1 cellular context compared by ENCODE assay signal in the genomic region with DNA sequence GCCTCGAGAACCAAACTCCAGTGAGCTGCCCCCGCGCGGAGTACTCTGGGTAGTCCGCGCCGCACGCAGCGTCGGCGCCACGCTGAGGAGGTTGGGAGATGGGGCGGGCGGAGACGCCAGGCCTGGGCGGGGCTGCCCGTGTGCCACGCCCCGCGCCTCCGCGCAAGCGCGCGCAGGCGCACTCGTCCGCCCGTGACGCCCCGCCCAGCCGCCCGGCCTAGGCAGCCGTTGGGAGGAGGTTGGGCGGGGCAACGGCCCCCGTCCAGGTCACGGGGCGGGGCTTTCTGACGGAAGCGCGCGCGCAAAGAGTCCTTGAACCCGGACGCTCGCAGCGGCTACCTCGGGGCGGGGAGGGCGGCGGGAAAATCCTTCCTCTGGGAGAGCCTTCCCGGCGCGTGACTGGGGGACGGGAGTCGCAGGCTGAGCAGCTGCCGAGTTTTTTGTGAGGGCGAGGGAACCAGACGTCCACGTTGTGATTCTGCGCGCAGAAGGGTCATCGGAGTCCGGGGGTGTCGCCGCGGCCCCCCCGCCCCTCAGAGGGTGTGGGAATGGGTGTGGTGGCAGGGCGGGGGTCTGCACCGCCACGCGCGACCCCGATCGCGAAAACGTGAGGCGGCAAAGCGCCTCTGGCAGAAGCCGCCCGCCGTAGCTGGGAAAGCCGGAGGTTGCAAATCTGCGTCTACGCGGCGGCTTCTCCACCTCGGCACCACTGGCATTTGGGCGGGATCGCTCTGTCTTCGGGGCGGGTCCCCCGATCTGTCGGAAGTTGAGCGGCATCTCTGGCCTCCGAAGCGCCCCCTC.
TF ChIP-seq lines count a peak whose summit lies in the region.

A gene with protein sequence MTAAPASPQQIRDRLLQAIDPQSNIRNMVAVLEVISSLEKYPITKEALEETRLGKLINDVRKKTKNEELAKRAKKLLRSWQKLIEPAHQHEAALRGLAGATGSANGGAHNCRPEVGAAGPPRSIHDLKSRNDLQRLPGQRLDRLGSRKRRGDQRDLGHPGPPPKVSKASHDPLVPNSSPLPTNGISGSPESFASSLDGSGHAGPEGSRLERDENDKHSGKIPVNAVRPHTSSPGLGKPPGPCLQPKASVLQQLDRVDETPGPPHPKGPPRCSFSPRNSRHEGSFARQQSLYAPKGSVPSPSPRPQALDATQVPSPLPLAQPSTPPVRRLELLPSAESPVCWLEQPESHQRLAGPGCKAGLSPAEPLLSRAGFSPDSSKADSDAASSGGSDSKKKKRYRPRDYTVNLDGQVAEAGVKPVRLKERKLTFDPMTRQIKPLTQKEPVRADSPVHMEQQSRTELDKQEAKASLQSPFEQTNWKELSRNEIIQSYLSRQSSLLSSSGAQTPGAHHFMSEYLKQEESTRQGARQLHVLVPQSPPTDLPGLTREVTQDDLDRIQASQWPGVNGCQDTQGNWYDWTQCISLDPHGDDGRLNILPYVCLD (minus strand): TSS at position 22 of the 801 bp plus-strand sequence. CDS start 261 bp downstream, outside the sequence.

TF ChIP-seq in K562, 482 proteins besides CTCF, POLR2A, EP300 and RAD21 (continued from another document and continues in another):
- TF ChIP-seq, protein P1, sequence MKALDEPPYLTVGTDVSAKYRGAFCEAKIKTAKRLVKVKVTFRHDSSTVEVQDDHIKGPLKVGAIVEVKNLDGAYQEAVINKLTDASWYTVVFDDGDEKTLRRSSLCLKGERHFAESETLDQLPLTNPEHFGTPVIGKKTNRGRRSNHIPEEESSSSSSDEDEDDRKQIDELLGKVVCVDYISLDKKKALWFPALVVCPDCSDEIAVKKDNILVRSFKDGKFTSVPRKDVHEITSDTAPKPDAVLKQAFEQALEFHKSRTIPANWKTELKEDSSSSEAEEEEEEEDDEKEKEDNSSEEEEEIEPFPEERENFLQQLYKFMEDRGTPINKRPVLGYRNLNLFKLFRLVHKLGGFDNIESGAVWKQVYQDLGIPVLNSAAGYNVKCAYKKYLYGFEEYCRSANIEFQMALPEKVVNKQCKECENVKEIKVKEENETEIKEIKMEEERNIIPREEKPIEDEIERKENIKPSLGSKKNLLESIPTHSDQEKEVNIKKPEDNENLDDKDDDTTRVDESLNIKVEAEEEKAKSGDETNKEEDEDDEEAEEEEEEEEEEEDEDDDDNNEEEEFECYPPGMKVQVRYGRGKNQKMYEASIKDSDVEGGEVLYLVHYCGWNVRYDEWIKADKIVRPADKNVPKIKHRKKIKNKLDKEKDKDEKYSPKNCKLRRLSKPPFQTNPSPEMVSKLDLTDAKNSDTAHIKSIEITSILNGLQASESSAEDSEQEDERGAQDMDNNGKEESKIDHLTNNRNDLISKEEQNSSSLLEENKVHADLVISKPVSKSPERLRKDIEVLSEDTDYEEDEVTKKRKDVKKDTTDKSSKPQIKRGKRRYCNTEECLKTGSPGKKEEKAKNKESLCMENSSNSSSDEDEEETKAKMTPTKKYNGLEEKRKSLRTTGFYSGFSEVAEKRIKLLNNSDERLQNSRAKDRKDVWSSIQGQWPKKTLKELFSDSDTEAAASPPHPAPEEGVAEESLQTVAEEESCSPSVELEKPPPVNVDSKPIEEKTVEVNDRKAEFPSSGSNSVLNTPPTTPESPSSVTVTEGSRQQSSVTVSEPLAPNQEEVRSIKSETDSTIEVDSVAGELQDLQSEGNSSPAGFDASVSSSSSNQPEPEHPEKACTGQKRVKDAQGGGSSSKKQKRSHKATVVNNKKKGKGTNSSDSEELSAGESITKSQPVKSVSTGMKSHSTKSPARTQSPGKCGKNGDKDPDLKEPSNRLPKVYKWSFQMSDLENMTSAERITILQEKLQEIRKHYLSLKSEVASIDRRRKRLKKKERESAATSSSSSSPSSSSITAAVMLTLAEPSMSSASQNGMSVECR (CRISPR knock-in tag; IDR thresholded peaks at IDR 0.05), result no peak
- TF ChIP-seq ZKSCAN8 (CRISPR knock-in tag; IDR thresholded peaks at IDR 0.05), result no peak
- no peak for TF ChIP-seq PHTF2 (CRISPR knock-in tag; IDR thresholded peaks at IDR 0.05)
- TF ChIP-seq NFRKB (IDR thresholded peaks at IDR 0.05; ENCODE audit: low read depth), result no peak
- TF ChIP-seq, protein P2, sequence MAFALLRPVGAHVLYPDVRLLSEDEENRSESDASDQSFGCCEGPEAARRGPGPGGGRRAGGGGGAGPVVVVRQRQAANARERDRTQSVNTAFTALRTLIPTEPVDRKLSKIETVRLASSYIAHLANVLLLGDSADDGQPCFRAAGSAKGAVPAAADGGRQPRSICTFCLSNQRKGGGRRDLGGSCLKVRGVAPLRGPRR (CRISPR knock-in tag; IDR thresholded peaks at IDR 0.05), result no peak
- TF ChIP-seq KLF13 (tag; IDR thresholded peaks at IDR 0.05; ENCODE audit: borderline replicate concordance, low read depth), result no peak
- peak; percentile 87 to 89 for TF ChIP-seq MAZ (CRISPR knock-in tag; conservative IDR thresholded peaks at IDR 0.05 in 1 of 2, IDR thresholded peaks at IDR 0.05 in 1 of 2)
- TF ChIP-seq ZNF584 (CRISPR knock-in tag; IDR thresholded peaks at IDR 0.05; ENCODE audit: low read depth), result no peak
- TF ChIP-seq TEAD1 (CRISPR knock-in tag; IDR thresholded peaks at IDR 0.05), result no peak
- no peak for TF ChIP-seq MAFF (IDR thresholded peaks at IDR 0.05; ENCODE audit: low read length)
- TF ChIP-seq ZFP1 (CRISPR knock-in tag; IDR thresholded peaks at IDR 0.05), result no peak
- no peak for TF ChIP-seq ZNF699 (CRISPR knock-in tag; IDR thresholded peaks at IDR 0.05; ENCODE audit: insufficient replicate concordance)
- TF ChIP-seq ZBTB17 (CRISPR knock-in tag; IDR thresholded peaks at IDR 0.05), result 0 out of 2 replicates have a peak, but pooled peaks have one; percentile 52
- TF ChIP-seq DIDO1 (tag; IDR thresholded peaks at IDR 0.05; ENCODE audit: low read depth), result no peak
- TF ChIP-seq HNRNPL (IDR thresholded peaks at IDR 0.05; ENCODE audit: low read depth, low read length), result no peak
- TF ChIP-seq ZNF551 (CRISPR knock-in tag; IDR thresholded peaks at IDR 0.05), result no peak
- no peak for TF ChIP-seq NFXL1 (CRISPR knock-in tag; IDR thresholded peaks at IDR 0.05)
- TF ChIP-seq ZNF24 (IDR thresholded peaks at IDR 0.05), result no peak
- TF ChIP-seq, protein P3, sequence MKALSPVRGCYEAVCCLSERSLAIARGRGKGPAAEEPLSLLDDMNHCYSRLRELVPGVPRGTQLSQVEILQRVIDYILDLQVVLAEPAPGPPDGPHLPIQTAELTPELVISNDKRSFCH (CRISPR knock-in tag; IDR thresholded peaks at IDR 0.05), result no peak
- TF ChIP-seq, protein P3 (tag; IDR thresholded peaks at IDR 0.05), result no peak
- 0 out of 2 replicates have a peak, but pooled peaks have one; percentile 12 for TF ChIP-seq ERF (CRISPR knock-in tag; IDR thresholded peaks at IDR 0.05)
- peak; percentile 28 for TF ChIP-seq RBM25 (IDR thresholded peaks at IDR 0.05; ENCODE audit: low read depth, low read length, severe bottlenecking)
- no peak for TF ChIP-seq HOXB6 (CRISPR knock-in tag; IDR thresholded peaks at IDR 0.05; ENCODE audit: borderline replicate concordance)
- no peak for TF ChIP-seq RBM15 (IDR thresholded peaks at IDR 0.05; ENCODE audit: insufficient read depth, low read length)
- no peak for TF ChIP-seq ZBTB8A (IDR thresholded peaks at IDR 0.05; ENCODE audit: partially characterized antibody)
- TF ChIP-seq, protein P4, sequence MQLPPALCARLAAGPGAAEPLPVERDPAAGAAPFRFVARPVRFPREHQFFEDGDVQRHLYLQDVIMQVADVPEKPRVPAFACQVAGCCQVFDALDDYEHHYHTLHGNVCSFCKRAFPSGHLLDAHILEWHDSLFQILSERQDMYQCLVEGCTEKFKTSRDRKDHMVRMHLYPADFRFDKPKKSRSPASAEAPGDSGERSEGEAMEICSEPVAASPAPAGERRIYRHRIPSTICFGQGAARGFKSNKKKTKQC (CRISPR knock-in tag; IDR thresholded peaks at IDR 0.05), result peak; percentile 46; the same call in 1 of the 2 replicates
- TF ChIP-seq ARHGAP35 (IDR thresholded peaks at IDR 0.05; ENCODE audit: partially characterized antibody), result no peak
- TF ChIP-seq POLR2B (IDR thresholded peaks at IDR 0.05; ENCODE audit: low read depth, partially characterized antibody), result peak; percentile 79
- TF ChIP-seq, protein P5, sequence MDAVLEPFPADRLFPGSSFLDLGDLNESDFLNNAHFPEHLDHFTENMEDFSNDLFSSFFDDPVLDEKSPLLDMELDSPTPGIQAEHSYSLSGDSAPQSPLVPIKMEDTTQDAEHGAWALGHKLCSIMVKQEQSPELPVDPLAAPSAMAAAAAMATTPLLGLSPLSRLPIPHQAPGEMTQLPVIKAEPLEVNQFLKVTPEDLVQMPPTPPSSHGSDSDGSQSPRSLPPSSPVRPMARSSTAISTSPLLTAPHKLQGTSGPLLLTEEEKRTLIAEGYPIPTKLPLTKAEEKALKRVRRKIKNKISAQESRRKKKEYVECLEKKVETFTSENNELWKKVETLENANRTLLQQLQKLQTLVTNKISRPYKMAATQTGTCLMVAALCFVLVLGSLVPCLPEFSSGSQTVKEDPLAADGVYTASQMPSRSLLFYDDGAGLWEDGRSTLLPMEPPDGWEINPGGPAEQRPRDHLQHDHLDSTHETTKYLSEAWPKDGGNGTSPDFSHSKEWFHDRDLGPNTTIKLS (IDR thresholded peaks at IDR 0.05; ENCODE audit: borderline replicate concordance, low read depth), result peak; percentile 73; the same call in 1 of the 2 replicates
- TF ChIP-seq FIP1L1 (IDR thresholded peaks at IDR 0.05; ENCODE audit: low read depth, low read length, poor library complexity, severe bottlenecking), result peak; percentile 65
- no peak for TF ChIP-seq MCM7 (IDR thresholded peaks at IDR 0.05)
- TF ChIP-seq, protein P6, sequence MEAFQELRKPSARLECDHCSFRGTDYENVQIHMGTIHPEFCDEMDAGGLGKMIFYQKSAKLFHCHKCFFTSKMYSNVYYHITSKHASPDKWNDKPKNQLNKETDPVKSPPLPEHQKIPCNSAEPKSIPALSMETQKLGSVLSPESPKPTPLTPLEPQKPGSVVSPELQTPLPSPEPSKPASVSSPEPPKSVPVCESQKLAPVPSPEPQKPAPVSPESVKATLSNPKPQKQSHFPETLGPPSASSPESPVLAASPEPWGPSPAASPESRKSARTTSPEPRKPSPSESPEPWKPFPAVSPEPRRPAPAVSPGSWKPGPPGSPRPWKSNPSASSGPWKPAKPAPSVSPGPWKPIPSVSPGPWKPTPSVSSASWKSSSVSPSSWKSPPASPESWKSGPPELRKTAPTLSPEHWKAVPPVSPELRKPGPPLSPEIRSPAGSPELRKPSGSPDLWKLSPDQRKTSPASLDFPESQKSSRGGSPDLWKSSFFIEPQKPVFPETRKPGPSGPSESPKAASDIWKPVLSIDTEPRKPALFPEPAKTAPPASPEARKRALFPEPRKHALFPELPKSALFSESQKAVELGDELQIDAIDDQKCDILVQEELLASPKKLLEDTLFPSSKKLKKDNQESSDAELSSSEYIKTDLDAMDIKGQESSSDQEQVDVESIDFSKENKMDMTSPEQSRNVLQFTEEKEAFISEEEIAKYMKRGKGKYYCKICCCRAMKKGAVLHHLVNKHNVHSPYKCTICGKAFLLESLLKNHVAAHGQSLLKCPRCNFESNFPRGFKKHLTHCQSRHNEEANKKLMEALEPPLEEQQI (IDR thresholded peaks at IDR 0.05), result no peak
- TF ChIP-seq TBP (optimal IDR thresholded peaks at IDR 0.05; ENCODE audit: low read depth, low read length), result peak; percentile 96
- TF ChIP-seq, protein P7, sequence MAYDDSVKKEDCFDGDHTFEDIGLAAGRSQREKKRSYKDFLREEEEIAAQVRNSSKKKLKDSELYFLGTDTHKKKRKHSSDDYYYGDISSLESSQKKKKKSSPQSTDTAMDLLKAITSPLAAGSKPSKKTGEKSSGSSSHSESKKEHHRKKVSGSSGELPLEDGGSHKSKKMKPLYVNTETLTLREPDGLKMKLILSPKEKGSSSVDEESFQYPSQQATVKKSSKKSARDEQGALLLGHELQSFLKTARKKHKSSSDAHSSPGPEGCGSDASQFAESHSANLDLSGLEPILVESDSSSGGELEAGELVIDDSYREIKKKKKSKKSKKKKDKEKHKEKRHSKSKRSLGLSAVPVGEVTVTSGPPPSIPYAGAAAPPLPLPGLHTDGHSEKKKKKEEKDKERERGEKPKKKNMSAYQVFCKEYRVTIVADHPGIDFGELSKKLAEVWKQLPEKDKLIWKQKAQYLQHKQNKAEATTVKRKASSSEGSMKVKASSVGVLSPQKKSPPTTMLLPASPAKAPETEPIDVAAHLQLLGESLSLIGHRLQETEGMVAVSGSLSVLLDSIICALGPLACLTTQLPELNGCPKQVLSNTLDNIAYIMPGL (CRISPR knock-in tag; IDR thresholded peaks at IDR 0.05), result no peak
- no peak for TF ChIP-seq NFIX (CRISPR knock-in tag; IDR thresholded peaks at IDR 0.05; ENCODE audit: low read depth)
- no peak for TF ChIP-seq POLR3G (IDR thresholded peaks at IDR 0.05; ENCODE audit: extremely low read depth, insufficient read length, insufficient replicate concordance)
- TF ChIP-seq PHF21A (IDR thresholded peaks at IDR 0.05; ENCODE audit: borderline replicate concordance, low read depth), result no peak
- TF ChIP-seq BCL6 (CRISPR knock-in tag; IDR thresholded peaks at IDR 0.05), result no peak
- TF ChIP-seq, protein P8, sequence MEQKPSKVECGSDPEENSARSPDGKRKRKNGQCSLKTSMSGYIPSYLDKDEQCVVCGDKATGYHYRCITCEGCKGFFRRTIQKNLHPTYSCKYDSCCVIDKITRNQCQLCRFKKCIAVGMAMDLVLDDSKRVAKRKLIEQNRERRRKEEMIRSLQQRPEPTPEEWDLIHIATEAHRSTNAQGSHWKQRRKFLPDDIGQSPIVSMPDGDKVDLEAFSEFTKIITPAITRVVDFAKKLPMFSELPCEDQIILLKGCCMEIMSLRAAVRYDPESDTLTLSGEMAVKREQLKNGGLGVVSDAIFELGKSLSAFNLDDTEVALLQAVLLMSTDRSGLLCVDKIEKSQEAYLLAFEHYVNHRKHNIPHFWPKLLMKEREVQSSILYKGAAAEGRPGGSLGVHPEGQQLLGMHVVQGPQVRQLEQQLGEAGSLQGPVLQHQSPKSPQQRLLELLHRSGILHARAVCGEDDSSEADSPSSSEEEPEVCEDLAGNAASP (IDR thresholded peaks at IDR 0.05), result no peak
- peak; percentile 38 for TF ChIP-seq SAP30 (IDR thresholded peaks at IDR 0.05; ENCODE audit: borderline replicate concordance, insufficient read depth, low read depth, low read length, poor library complexity, severe bottlenecking)
- peak; percentile 80 for TF ChIP-seq RB1 (IDR thresholded peaks at IDR 0.05; ENCODE audit: low read depth)
- no peak for TF ChIP-seq SMAD3 (CRISPR knock-in tag; conservative IDR thresholded peaks at IDR 0.05)
- TF ChIP-seq, protein P9, sequence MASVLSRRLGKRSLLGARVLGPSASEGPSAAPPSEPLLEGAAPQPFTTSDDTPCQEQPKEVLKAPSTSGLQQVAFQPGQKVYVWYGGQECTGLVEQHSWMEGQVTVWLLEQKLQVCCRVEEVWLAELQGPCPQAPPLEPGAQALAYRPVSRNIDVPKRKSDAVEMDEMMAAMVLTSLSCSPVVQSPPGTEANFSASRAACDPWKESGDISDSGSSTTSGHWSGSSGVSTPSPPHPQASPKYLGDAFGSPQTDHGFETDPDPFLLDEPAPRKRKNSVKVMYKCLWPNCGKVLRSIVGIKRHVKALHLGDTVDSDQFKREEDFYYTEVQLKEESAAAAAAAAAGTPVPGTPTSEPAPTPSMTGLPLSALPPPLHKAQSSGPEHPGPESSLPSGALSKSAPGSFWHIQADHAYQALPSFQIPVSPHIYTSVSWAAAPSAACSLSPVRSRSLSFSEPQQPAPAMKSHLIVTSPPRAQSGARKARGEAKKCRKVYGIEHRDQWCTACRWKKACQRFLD (CRISPR knock-in tag; IDR thresholded peaks at IDR 0.05), result 0 out of 2 replicates have a peak, but pooled peaks have one; percentile 24
- peak; percentile 67 for TF ChIP-seq L3MBTL2 (IDR thresholded peaks at IDR 0.05)
- no peak for TF ChIP-seq ASH1L (IDR thresholded peaks at IDR 0.05; ENCODE audit: borderline replicate concordance, low read depth, partially characterized antibody)
